ENCODE assay signal across 1 cellular context in genomic region chr3:58246148-58247051, GRCh38.
TF ChIP-seq lines count a peak whose summit lies in the region.

No MANE protein-coding gene starts in this region.

TF ChIP-seq in HEK293, 187 proteins besides CTCF, POLR2A, EP300 and RAD21 (continued from another document):
- TF ChIP-seq ZNF280D (tag by site-specific recombination; IDR thresholded peaks at IDR 0.05) = no peak
- TF ChIP-seq KLF9 (tag by site-specific recombination; IDR thresholded peaks at IDR 0.05; ENCODE audit: low read depth) = no peak
- TF ChIP-seq ZBTB11 (tag by site-specific recombination; conservative IDR thresholded peaks at IDR 0.05; ENCODE audit: low read depth) = no peak
- TF ChIP-seq ZFP69B (tag by site-specific recombination; IDR thresholded peaks at IDR 0.05) = no peak
- no peak for TF ChIP-seq ZNF529 (tag by site-specific recombination; IDR thresholded peaks at IDR 0.05; ENCODE audit: insufficient replicate concordance)
- TF ChIP-seq ZNF10 (tag by site-specific recombination; IDR thresholded peaks at IDR 0.05) = no peak
- TF ChIP-seq MZF1 (tag by site-specific recombination; IDR thresholded peaks at IDR 0.05; ENCODE audit: borderline replicate concordance) = no peak
- no peak for TF ChIP-seq ZNF596 (tag by site-specific recombination; IDR thresholded peaks at IDR 0.05)
- TF ChIP-seq, protein P1, sequence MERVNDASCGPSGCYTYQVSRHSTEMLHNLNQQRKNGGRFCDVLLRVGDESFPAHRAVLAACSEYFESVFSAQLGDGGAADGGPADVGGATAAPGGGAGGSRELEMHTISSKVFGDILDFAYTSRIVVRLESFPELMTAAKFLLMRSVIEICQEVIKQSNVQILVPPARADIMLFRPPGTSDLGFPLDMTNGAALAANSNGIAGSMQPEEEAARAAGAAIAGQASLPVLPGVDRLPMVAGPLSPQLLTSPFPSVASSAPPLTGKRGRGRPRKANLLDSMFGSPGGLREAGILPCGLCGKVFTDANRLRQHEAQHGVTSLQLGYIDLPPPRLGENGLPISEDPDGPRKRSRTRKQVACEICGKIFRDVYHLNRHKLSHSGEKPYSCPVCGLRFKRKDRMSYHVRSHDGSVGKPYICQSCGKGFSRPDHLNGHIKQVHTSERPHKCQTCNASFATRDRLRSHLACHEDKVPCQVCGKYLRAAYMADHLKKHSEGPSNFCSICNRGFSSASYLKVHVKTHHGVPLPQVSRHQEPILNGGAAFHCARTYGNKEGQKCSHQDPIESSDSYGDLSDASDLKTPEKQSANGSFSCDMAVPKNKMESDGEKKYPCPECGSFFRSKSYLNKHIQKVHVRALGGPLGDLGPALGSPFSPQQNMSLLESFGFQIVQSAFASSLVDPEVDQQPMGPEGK (tag by site-specific recombination; IDR thresholded peaks at IDR 0.05) = no peak
